In the genomic region with DNA sequence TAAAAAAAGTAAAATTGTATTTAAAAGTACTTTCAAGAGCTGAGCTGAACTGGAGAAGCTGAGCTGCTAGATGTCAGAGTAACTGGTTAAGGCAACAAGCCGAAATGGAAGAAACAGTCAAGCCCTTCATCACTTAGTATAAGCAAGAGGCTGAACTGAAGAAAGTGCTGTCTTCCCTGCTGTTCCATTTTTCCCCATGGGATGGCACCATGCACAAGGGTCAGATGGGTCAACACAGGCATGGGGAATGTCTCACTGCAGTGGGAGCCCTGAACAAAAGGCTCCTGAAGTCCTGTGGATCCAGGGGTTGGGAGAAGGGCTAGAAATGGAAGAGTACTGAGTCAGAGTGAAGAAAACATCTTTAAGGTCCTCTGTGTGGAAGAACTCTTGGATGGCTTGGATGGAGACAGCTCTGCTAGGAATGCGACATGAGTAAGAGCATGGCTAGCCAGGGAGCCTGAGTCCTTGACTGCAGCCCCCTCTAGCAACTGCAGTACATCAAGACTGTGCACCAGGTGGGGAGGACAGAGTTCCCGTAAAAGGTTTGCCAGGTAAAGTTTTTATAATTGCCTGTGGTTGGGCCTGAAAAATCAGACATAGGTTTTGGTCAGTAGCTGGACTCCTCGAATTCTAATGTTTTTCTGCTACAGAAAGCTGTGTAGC, we compare ENCODE assay signal across 11 cellular contexts.
A peak's percentile ranks its signal among the peaks of the same experiment; 100 is the strongest.
DNase-seq lines count a peak whose midpoint lies in the region; ATAC-seq and TF ChIP-seq lines count a peak whose summit lies in the region.
"Had no signal": no experiment of that assay in that cellular context is flagged by ENCODE, and none has a peak within 500 bp of the region (broad histone marks: within the 10 kb centered on the region; RNA-seq: fewer than 3 reads in every experiment).

No MANE protein-coding gene starts in this region.

- DNase-seq in stimulated activated CD4-positive, alpha-beta T cell treated with anti-CD3 and anti-CD28 coated beads, Interleukin-15, amount 100 ng/mL, for 24 hours: peak; percentile 2
- no peak for DNase-seq in stimulated activated CD4-positive, alpha-beta T cell treated with anti-CD3 and anti-CD28 coated beads, Interleukin-12 subunit alpha, Interleukin-12 subunit beta, amount 100 ng/mL, for 4 hours
- DNase-seq in SK-N-DZ (ENCODE audit: low spot score) (peak; percentile 67), hepatocyte (ENCODE audit: low spot score) (no peak), NCI-H2196 (lab: John Stamatoyannopoulos, UW; ENCODE audit: unreplicated experiment) (no peak), NCI-H2227 (lab: John Stamatoyannopoulos, UW; ENCODE audit: unreplicated experiment) (no peak)
- no peak for DNase-seq in stimulated activated CD4-positive, alpha-beta T cell treated with anti-CD3 and anti-CD28 coated beads, Interleukin-1b, Interleukin-23, amount 100 ng/mL, for 48 hours
- DNase-seq: activated T-cell treated with anti-CD3 and anti-CD28 coated beads, Interleukin-2, amount 50 U/mL, for 4 hours; colonic mucosa; NCI-H146 had no signal

- H2AFZ ChIP-seq in hepatocyte: no peak overlapping the region

- no peak overlapping the region for H3K4me3 ChIP-seq in hepatocyte
- H3K4me3 ChIP-seq: colonic mucosa had no signal

- TF ChIP-seq CTCF in hepatocyte (IDR thresholded peaks at IDR 0.05; ENCODE audit: poor library complexity): peak; percentile 17

- no peaks in the 10 kb centered on the region for H3K27me3 ChIP-seq in hepatocyte
- H3K27me3 ChIP-seq: colonic mucosa had no signal

- H4K20me1 ChIP-seq in hepatocyte (ENCODE audit: insufficient read depth, poor library complexity, severe bottlenecking): no peaks in the 10 kb centered on the region

- ATAC-seq in GM21447 (IDR thresholded peaks at IDR 0.05; ENCODE audit: unreplicated experiment): no peak
- ATAC-seq: activated T-cell treated with anti-CD3 and anti-CD28 coated beads, Interleukin-2, amount 50 U/mL, for 4 hours had no signal

- no peaks in the 10 kb centered on the region for H3K9me2 ChIP-seq in hepatocyte (replicated peaks; ENCODE audit: insufficient read depth)

- H3K4me1 ChIP-seq in hepatocyte (ENCODE audit: insufficient read depth): no peaks in the 10 kb centered on the region
- H3K4me1 ChIP-seq: colonic mucosa had no signal

- H3K4me2 ChIP-seq in hepatocyte: no peak overlapping the region

- H3K36me3 ChIP-seq in hepatocyte (replicated peaks; ENCODE audit: insufficient read depth, low read depth): no peaks in the 10 kb centered on the region
- H3K36me3 ChIP-seq: colonic mucosa had no signal

- no peaks in the 10 kb centered on the region for H3K9me3 ChIP-seq in hepatocyte (ENCODE audit: low read depth)
- H3K9me3 ChIP-seq: colonic mucosa had no signal

- no peaks in the 10 kb centered on the region for H3K79me2 ChIP-seq in hepatocyte

- 84% methylated on average over 4 of the region's 4 CpGs for WGBS in hepatocyte (ENCODE audit: low lambda C conversion rate, missing lambda C conversion rate)

- H3K27ac ChIP-seq in hepatocyte: no peak overlapping the region
- H3K27ac ChIP-seq: colonic mucosa had no signal

Comparison
In these comparisons a context has a peak if more than half of its experiments do, and no peak if none do; other contexts are left out.
1. DNase-seq: peak in stimulated activated CD4-positive, alpha-beta T cell treated with anti-CD3 and anti-CD28 coated beads, Interleukin-15, amount 100 ng/mL, for 24 hours (single experiment) and SK-N-DZ (single experiment); none in stimulated activated CD4-positive, alpha-beta T cell treated with anti-CD3 and anti-CD28 coated beads, Interleukin-12 subunit alpha, Interleukin-12 subunit beta, amount 100 ng/mL, for 4 hours (single experiment), hepatocyte (single experiment), NCI-H2196 (single experiment), stimulated activated CD4-positive, alpha-beta T cell treated with anti-CD3 and anti-CD28 coated beads, Interleukin-1b, Interleukin-23, amount 100 ng/mL, for 48 hours (single experiment) and NCI-H2227 (single experiment).